8 cellular contexts compared by ENCODE assay signal in the genomic region with DNA sequence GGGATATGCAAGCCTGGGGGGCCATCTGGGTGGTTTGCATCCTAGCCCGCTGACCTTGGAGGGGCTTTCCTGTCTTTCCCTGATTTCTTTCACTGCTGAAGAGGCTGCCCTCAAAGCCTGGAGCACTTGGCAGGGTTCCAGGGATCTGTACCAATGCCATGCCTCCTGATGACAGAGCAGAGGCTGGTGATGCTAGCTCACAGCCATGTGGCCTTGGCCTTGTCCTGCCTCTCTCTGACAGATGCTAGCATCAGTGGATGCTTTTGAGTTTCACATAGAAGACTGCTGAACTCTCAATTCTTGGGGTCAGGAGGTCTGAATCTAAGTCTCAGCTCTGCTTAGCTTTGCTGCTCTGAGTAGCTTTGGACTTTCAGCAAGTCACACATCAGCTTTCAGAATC. TPM values are rescaled to one million over a fixed set of nuclear protein-coding genes. Genes with fewer than 3 reads are reported as not detected.
DNase-seq lines count a peak whose midpoint lies in the region; ATAC-seq and TF ChIP-seq lines count a peak whose summit lies in the region.

No MANE protein-coding gene starts in this region.

- H3K79me2 ChIP-seq in DND-41 (ENCODE audit: insufficient read depth, low read length) (no peaks in the 10 kb centered on the region), fibroblast of lung (ENCODE audit: control insufficient read depth, insufficient read depth, low read length) (no peaks in the 10 kb centered on the region)

- peak overlapping the region; percentile 65 for H3K4me2 ChIP-seq in DND-41 (ENCODE audit: insufficient read depth, low read length)
- H3K4me2 ChIP-seq in fibroblast of lung (ENCODE audit: extremely low read depth, insufficient read depth, low read length), result no peak overlapping the region

- CTCF ChIA-PET in Caco-2 (lab: Charles Lee), result interaction anchor here (1.0 kb wide), 1 partner anchor 328 kb away, joined by 4 read pairs; no protein-coding TSS in a partner anchor

- intact Hi-C loops in Caco-2 (cut with micrococcal nuclease; ENCODE audit: unreplicated experiment), result no loop called here

- POLR2A ChIA-PET in Caco-2 (lab: Charles Lee), result no interaction called here

- H4K20me1 ChIP-seq in DND-41 (ENCODE audit: insufficient read depth, low read length) (no peaks in the 10 kb centered on the region), fibroblast of lung (ENCODE audit: control insufficient read depth, extremely low read depth, insufficient read depth, low read length) (no peaks in the 10 kb centered on the region)

- H3K9ac ChIP-seq in DND-41 (ENCODE audit: low read depth, low read length), result 0 out of 2 replicates have a peak overlapping the region, but pooled peaks have one; percentile 48
- H3K9ac ChIP-seq in fibroblast of lung (ENCODE audit: insufficient read depth, low read length), result no peak overlapping the region

- H3K9me3 Mint-ChIP-seq in Caco-2 (ENCODE audit: unreplicated experiment) (no peaks in the 10 kb centered on the region), endothelial cell (ENCODE audit: unreplicated experiment) (no peaks in the 10 kb centered on the region)

- peaks cover 7% of the 10 kb centered on the region for H3K4me1 Mint-ChIP-seq in Caco-2 (ENCODE audit: low read depth, unreplicated experiment)
- H3K4me1 Mint-ChIP-seq in endothelial cell (ENCODE audit: unreplicated experiment), result peaks cover 7% of the 10 kb centered on the region

- H3K4me3 ChIP-seq in DND-41 (ENCODE audit: low read depth in 1 of 2, low read length in 2 of 2) (no peak overlapping the region), fibroblast of lung (replicated peaks in 1 of 4; ENCODE audit: control extremely low read depth in 1 of 4, insufficient read depth in 1 of 4, low read depth in 3 of 4, low read length in 4 of 4) (no peak overlapping the region), thymus (ENCODE audit: low read length) (no peak overlapping the region), Caco-2 (ENCODE audit: low read depth, low read length) (no peak overlapping the region)

- ATAC-seq in DND-41 (ENCODE audit: insufficient read depth, low read depth), result peak; percentile 37; the same call in 2 of the 3 replicates
- peak; percentile 45 for ATAC-seq in GM21381 (IDR thresholded peaks at IDR 0.05; ENCODE audit: unreplicated experiment)

- DNase-seq in DND-41 (peak; percentile 24), NCI-H1694 (lab: John Stamatoyannopoulos, UW) (peak; percentile 90), fibroblast of lung (ENCODE audit: low read depth in 2 of 2) (peak; percentile 3 to 9), Caco-2 (no peak), endothelial cell (ENCODE audit: low spot score) (no peak)
- no peak for DNase-seq in stimulated activated CD4-positive, alpha-beta T cell treated with anti-CD3 and anti-CD28 coated beads, Interleukin-2, amount 100 ng/mL, for 48 hours

- 0 out of 2 replicates have a peak overlapping the region, but pooled peaks have one; percentile 12 for H3K27ac ChIP-seq in DND-41 (ENCODE audit: low read length)
- no peak overlapping the region for H3K27ac ChIP-seq in fibroblast of lung (ENCODE audit: insufficient read depth, low read length)
- H3K27ac ChIP-seq in thymus (ENCODE audit: low read depth), result peak overlapping the region; percentile 70

- H3K4me1 ChIP-seq in DND-41 (ENCODE audit: insufficient read depth, low read length) (peaks cover 27% of the 10 kb centered on the region), fibroblast of lung (ENCODE audit: control insufficient read depth, extremely low read depth, insufficient read depth, low read length) (no peaks in the 10 kb centered on the region), thymus (ENCODE audit: control insufficient read depth, insufficient read depth, low read length) (peaks cover 27% of the 10 kb centered on the region), Caco-2 (peaks cover 16% of the 10 kb centered on the region)

- H3K9me3 ChIP-seq in DND-41 (ENCODE audit: insufficient read depth, low read length, severe bottlenecking) (no peaks in the 10 kb centered on the region), fibroblast of lung (ENCODE audit: control insufficient read depth, insufficient read depth, low read depth, low read length) (no peaks in the 10 kb centered on the region), thymus (ENCODE audit: control insufficient read depth) (no peaks in the 10 kb centered on the region), Caco-2 (no peaks in the 10 kb centered on the region)

- H3K36me3 ChIP-seq in DND-41 (ENCODE audit: insufficient read depth, low read length) (no peaks in the 10 kb centered on the region), fibroblast of lung (ENCODE audit: control insufficient read depth, insufficient read depth, low read length) (no peaks in the 10 kb centered on the region), thymus (ENCODE audit: control insufficient read depth, insufficient read depth) (peaks cover 9% of the 10 kb centered on the region), Caco-2 (ENCODE audit: control insufficient read depth, insufficient read depth, low read length) (no peaks in the 10 kb centered on the region)

- 98% methylated on average over 1 of the region's 1 CpG for WGBS in thymus

- H3K4me3 Mint-ChIP-seq in Caco-2 (ENCODE audit: unreplicated experiment), result no peak overlapping the region
- no peak overlapping the region for H3K4me3 Mint-ChIP-seq in endothelial cell (ENCODE audit: unreplicated experiment)

- no TSS peak for BruUV-seq in Caco-2 (replicated peaks; lab: Mats Ljungman, UMichigan)

- H3K27me3 ChIP-seq in DND-41 (ENCODE audit: insufficient read depth, low read length, poor library complexity), result no peaks in the 10 kb centered on the region
- H3K27me3 ChIP-seq in fibroblast of lung (ENCODE audit: control insufficient read depth, insufficient read depth, low read length), result no peaks in the 10 kb centered on the region
- H3K27me3 ChIP-seq in thymus (ENCODE audit: control insufficient read depth, insufficient read depth), result no peaks in the 10 kb centered on the region
- no peaks in the 10 kb centered on the region for H3K27me3 ChIP-seq in Caco-2 (replicated peaks; ENCODE audit: control insufficient read depth, insufficient read depth, low read length)

- H3K27me3 Mint-ChIP-seq in Caco-2 (ENCODE audit: insufficient read depth, unreplicated experiment) (no peaks in the 10 kb centered on the region), endothelial cell (ENCODE audit: unreplicated experiment) (no peaks in the 10 kb centered on the region)

- TF ChIP-seq CTCF in DND-41 (IDR thresholded peaks at IDR 0.05; ENCODE audit: borderline replicate concordance, extremely low read depth, low read length, poor library complexity, severe bottlenecking) (no peak), fibroblast of lung (conservative IDR thresholded peaks at IDR 0.05 in 1 of 2, IDR thresholded peaks at IDR 0.05 in 1 of 2; ENCODE audit: low read depth in 1 of 2, low read length in 2 of 2) (no peak), Caco-2 (IDR thresholded peaks at IDR 0.05; ENCODE audit: insufficient read depth in 1 of 2, low read depth in 1 of 2, low read length in 1 of 2, severe bottlenecking in 1 of 2, unreplicated experiment in 1 of 2) (no peak), endothelial cell (IDR thresholded peaks at IDR 0.05; ENCODE audit: unreplicated experiment) (no peak)

- H3K27ac Mint-ChIP-seq in Caco-2 (ENCODE audit: unreplicated experiment) (no peak overlapping the region), endothelial cell (ENCODE audit: unreplicated experiment) (no peak overlapping the region)

- peak overlapping the region; percentile 75 for H2AFZ ChIP-seq in DND-41 (ENCODE audit: low read depth, low read length)
- no peak overlapping the region for H2AFZ ChIP-seq in fibroblast of lung (ENCODE audit: low read length)

- H3K36me3 Mint-ChIP-seq in Caco-2 (ENCODE audit: insufficient read depth, unreplicated experiment) (no peaks in the 10 kb centered on the region), endothelial cell (ENCODE audit: low read depth, unreplicated experiment) (no peaks in the 10 kb centered on the region)

RNA-seq across cellular contexts. Expression of a gene that starts 21.9 kb away (rescaled TPM):
- 15.2 and 18.8 TPM in 2 replicates for total RNA-seq in fibroblast of lung
- 2.4 and 2.8 TPM in 2 replicates for polyA plus RNA-seq in fibroblast of lung
- polyA plus RNA-seq in fibroblast of lung (2012), result 5.5 and 7.7 TPM in 2 replicates
- polyA minus RNA-seq in fibroblast of lung (ENCODE audit: low replicate concordance), result 19.9 and 29.8 TPM in 2 replicates
- 9.2 TPM for polyA plus RNA-seq in thymus
- total RNA-seq in Caco-2 (2022), result 48.6 and 51.1 TPM in 2 replicates
- 57.6 TPM for total RNA-seq in endothelial cell (ENCODE audit: unreplicated experiment)

Comparison
In these comparisons a context has a peak if more than half of its experiments do, and no peak if none do; other contexts are left out.
1. DNase-seq: peak in DND-41 (single experiment), NCI-H1694 (single experiment) and fibroblast of lung (2 of 2); none in Caco-2 (0 of 2), endothelial cell (single experiment) and stimulated activated CD4-positive, alpha-beta T cell treated with anti-CD3 and anti-CD28 coated beads, Interleukin-2, amount 100 ng/mL, for 48 hours (0 of 2).